30 cellular contexts compared by ENCODE assay signal in genomic region chr11:23201936-23202522, GRCh38.
"Had no signal": no experiment of that assay in that cellular context is flagged by ENCODE, and none has a peak within 500 bp of the region (broad histone marks: within the 10 kb centered on the region; RNA-seq: fewer than 3 reads in every experiment).

No MANE protein-coding gene starts in this region.

- H3K4me1 ChIP-seq: colonic mucosa, heart left ventricle, left lung, right lobe of liver, suprapubic skin, tibial artery had no signal

- H3K27me3 Mint-ChIP-seq: activated CD4-positive, alpha-beta memory T cell treated with anti-CD3 and anti-CD28 coated beads for 36 hours; activated naive CD8-positive, alpha-beta T cell treated with anti-CD3 and anti-CD28 coated beads, Interleukin-2, amount 10 ng/mL, durations not matched to agents 7 days and 5 days; central memory CD8-positive, alpha-beta T cell; natural killer cell treated with Interleukin-12 subunit alpha and Interleukin-12 subunit beta and Interleukin-15 and Interleukin-18, amount 100 ng/mL, for 72 hours; stimulated activated naive B cell treated with anti-CD40 and anti-IgM and Interleukin-4, amounts not matched to agents 10 μg/mL and 1 μg/mL and 100 μg/mL, for 72 hours; T-helper 17 cell had no signal

- H3K27ac ChIP-seq: colonic mucosa, dorsolateral prefrontal cortex, heart left ventricle, left lung, neutrophil, right lobe of liver, skin epidermis, suprapubic skin, tibial artery, WERI-Rb-1 had no signal

- ATAC-seq: activated CD4-positive, CD25-positive, alpha-beta regulatory T cell treated with anti-CD3 and anti-CD28 coated beads, Interleukin-2, amount 50 U/mL, for 24 hours; left lung; mucosa of descending colon; stimulated activated naive B cell treated with anti-CD40 and anti-IgM and Interleukin-4, amounts not matched to agents 10 μg/mL and 1 μg/mL and 100 μg/mL, for 72 hours; T-helper 17 cell had no signal

- H3K36me3 ChIP-seq: colonic mucosa, heart left ventricle, left lung, neutrophil, right lobe of liver, suprapubic skin, WERI-Rb-1 had no signal

- H3K4me1 Mint-ChIP-seq: activated naive CD8-positive, alpha-beta T cell treated with anti-CD3 and anti-CD28 coated beads, Interleukin-2, amount 10 ng/mL, durations not matched to agents 7 days and 5 days; central memory CD8-positive, alpha-beta T cell; stimulated activated naive B cell treated with anti-CD40 and anti-IgM and Interleukin-4, amounts not matched to agents 10 μg/mL and 1 μg/mL and 100 μg/mL, for 72 hours; T-helper 17 cell had no signal

- H3K4me3 ChIP-seq: colonic mucosa, dorsolateral prefrontal cortex, heart left ventricle, left lung, lung, mucosa of descending colon, right lobe of liver, skin epidermis, suprapubic skin, tibial artery had no signal

- H3K4me3 Mint-ChIP-seq: activated CD4-positive, alpha-beta memory T cell treated with anti-CD3 and anti-CD28 coated beads for 36 hours; activated naive CD4-positive, alpha-beta T cell treated with anti-CD3 and anti-CD28 coated beads for 36 hours; activated naive CD8-positive, alpha-beta T cell treated with anti-CD3 and anti-CD28 coated beads, Interleukin-2, amount 10 ng/mL, durations not matched to agents 7 days and 5 days; activated T-helper 1 cell treated with anti-CD3 and anti-CD28 coated beads, Interleukin-12 subunit alpha, Interleukin-12 subunit beta, Interleukin-2, Interleukin-4 antibody, amounts not matched to agents 30 ng/mL and 10 ng/mL and 1 ng/mL, durations not matched to agents 14 hours and 24 hours and 36 hours; central memory CD8-positive, alpha-beta T cell; natural killer cell treated with Interleukin-12 subunit alpha and Interleukin-12 subunit beta and Interleukin-15 and Interleukin-18, amount 100 ng/mL, for 72 hours; stimulated activated naive B cell treated with anti-CD40 and anti-IgM and Interleukin-4, amounts not matched to agents 10 μg/mL and 1 μg/mL and 100 μg/mL, for 72 hours; T-helper 17 cell had no signal

- H3K9me3 ChIP-seq: colonic mucosa, right lobe of liver had no signal

- DNase-seq: activated CD4-positive, alpha-beta memory T cell treated with anti-CD3 and anti-CD28 coated beads for 36 hours; activated CD4-positive, alpha-beta T cell treated with anti-CD3 and anti-CD28 coated beads for 48 hours; activated CD8-positive, alpha-beta memory T cell treated with anti-CD3 and anti-CD28 coated beads, Interleukin-2, amount 50 U/mL, for 4 hours; activated effector memory CD4-positive, alpha-beta T cell treated with anti-CD3 and anti-CD28 coated beads, Interleukin-2, amount 50 U/mL, for 16 hours; activated naive CD4-positive, alpha-beta T cell treated with anti-CD3 and anti-CD28 coated beads for 36 hours; activated naive CD8-positive, alpha-beta T cell treated with anti-CD3 and anti-CD28 coated beads, Interleukin-2, amount 10 ng/mL, durations not matched to agents 7 days and 5 days; activated T-cell treated with anti-CD3 and anti-CD28 coated beads, Interleukin-2, amount 50 U/mL, for 1 hour; amniotic stem cell; colonic mucosa; dorsolateral prefrontal cortex; effector memory CD4-positive, alpha-beta T cell; foreskin fibroblast; left lung; stimulated activated CD4-positive, alpha-beta T cell treated with anti-CD3 and anti-CD28 coated beads, Interleukin-4, amount 100 ng/mL, for 24 hours; stimulated activated naive B cell treated with anti-CD40 and anti-IgM and Interleukin-4, amounts not matched to agents 10 μg/mL and 1 μg/mL and 100 μg/mL, for 72 hours; T-helper 17 cell; T1000; tibial artery; WERI-Rb-1 had no signal

- H3K36me3 Mint-ChIP-seq: activated CD4-positive, alpha-beta memory T cell treated with anti-CD3 and anti-CD28 coated beads for 36 hours; activated naive CD8-positive, alpha-beta T cell treated with anti-CD3 and anti-CD28 coated beads, Interleukin-2, amount 10 ng/mL, durations not matched to agents 7 days and 5 days; stimulated activated naive B cell treated with anti-CD40 and anti-IgM and Interleukin-4, amounts not matched to agents 10 μg/mL and 1 μg/mL and 100 μg/mL, for 72 hours had no signal

- H3K27ac Mint-ChIP-seq: activated CD4-positive, alpha-beta memory T cell treated with anti-CD3 and anti-CD28 coated beads for 36 hours; activated naive CD4-positive, alpha-beta T cell treated with anti-CD3 and anti-CD28 coated beads for 36 hours; activated naive CD8-positive, alpha-beta T cell treated with anti-CD3 and anti-CD28 coated beads, Interleukin-2, amount 10 ng/mL, durations not matched to agents 7 days and 5 days; activated T-helper 1 cell treated with anti-CD3 and anti-CD28 coated beads, Interleukin-12 subunit alpha, Interleukin-12 subunit beta, Interleukin-2, Interleukin-4 antibody, amounts not matched to agents 30 ng/mL and 10 ng/mL and 1 ng/mL, durations not matched to agents 14 hours and 24 hours and 36 hours; natural killer cell treated with Interleukin-12 subunit alpha and Interleukin-12 subunit beta and Interleukin-15 and Interleukin-18, amount 100 ng/mL, for 72 hours; stimulated activated naive B cell treated with anti-CD40 and anti-IgM and Interleukin-4, amounts not matched to agents 10 μg/mL and 1 μg/mL and 100 μg/mL, for 72 hours; T-helper 17 cell had no signal

- H3K27me3 ChIP-seq: colonic mucosa, dorsolateral prefrontal cortex, heart left ventricle, left lung, neutrophil, right lobe of liver, suprapubic skin, tibial artery had no signal
